ENCODE assay signal across 18 cellular contexts in genomic region chr4:44684648-44685047, GRCh38. TPM values are rescaled to one million over a fixed set of nuclear protein-coding genes. Genes with fewer than 3 reads are reported as not detected.
DNase-seq lines count a peak whose midpoint lies in the region; ATAC-seq and TF ChIP-seq lines count a peak whose summit lies in the region.
"Had no signal": no experiment of that assay in that cellular context is flagged by ENCODE, and none has a peak within 500 bp of the region (broad histone marks: within the 10 kb centered on the region; RNA-seq: fewer than 3 reads in every experiment).

No MANE protein-coding gene starts in this region.

- ATAC-seq in T-helper 17 cell, result no peak
- no peak for ATAC-seq in HG02678 (IDR thresholded peaks at IDR 0.05; ENCODE audit: unreplicated experiment)

- no peaks in the 10 kb centered on the region for H3K9me3 Mint-ChIP-seq in activated naive CD4-positive, alpha-beta T cell treated with anti-CD3 and anti-CD28 coated beads, Interleukin-2, amount 50 U/mL, for 24 hours
- H3K9me3 Mint-ChIP-seq in activated naive CD4-positive, alpha-beta T cell treated with anti-CD3 and anti-CD28 coated beads, Interleukin-2, amount 10 ng/mL, durations not matched to agents 7 days and 5 days, result no peaks in the 10 kb centered on the region
- H3K9me3 Mint-ChIP-seq in endodermal cell (no peaks in the 10 kb centered on the region), progenitor cell of endocrine pancreas (ENCODE audit: low read depth) (no peaks in the 10 kb centered on the region)
- H3K9me3 Mint-ChIP-seq: CD4-positive, CD25-positive, alpha-beta regulatory T cell had no signal

- H3K36me3 Mint-ChIP-seq in activated naive CD4-positive, alpha-beta T cell treated with anti-CD3 and anti-CD28 coated beads, Interleukin-2, amount 50 U/mL, for 24 hours, result peaks cover 27% of the 10 kb centered on the region
- peaks cover 51% of the 10 kb centered on the region for H3K36me3 Mint-ChIP-seq in activated naive CD4-positive, alpha-beta T cell treated with anti-CD3 and anti-CD28 coated beads, Interleukin-2, amount 10 ng/mL, durations not matched to agents 7 days and 5 days
- peaks cover 2% of the 10 kb centered on the region for H3K36me3 Mint-ChIP-seq in T-helper 17 cell (ENCODE audit: low read depth)
- H3K36me3 Mint-ChIP-seq in endodermal cell (ENCODE audit: low read depth), result peaks cover 44% of the 10 kb centered on the region
- H3K36me3 Mint-ChIP-seq in progenitor cell of endocrine pancreas (ENCODE audit: insufficient read depth), result peaks cover 21% of the 10 kb centered on the region

- TF ChIP-seq RAD21 in SK-N-SH (IDR thresholded peaks at IDR 0.05; ENCODE audit: low read length), result no peak

- H3K4me3 Mint-ChIP-seq in activated naive CD4-positive, alpha-beta T cell treated with anti-CD3 and anti-CD28 coated beads, Interleukin-2, amount 50 U/mL, for 24 hours, result no peak overlapping the region
- H3K4me3 Mint-ChIP-seq in activated naive CD4-positive, alpha-beta T cell treated with anti-CD3 and anti-CD28 coated beads, Interleukin-2, amount 10 ng/mL, durations not matched to agents 7 days and 5 days, result no peak overlapping the region
- H3K4me3 Mint-ChIP-seq in T-helper 17 cell (no peak overlapping the region), endodermal cell (peak overlapping the region; percentile 13), progenitor cell of endocrine pancreas (ENCODE audit: low read depth) (no peak overlapping the region)
- H3K4me3 Mint-ChIP-seq: CD4-positive, CD25-positive, alpha-beta regulatory T cell had no signal

- H3K27me3 ChIP-seq in SK-N-SH (ENCODE audit: insufficient read depth) (no peaks in the 10 kb centered on the region), endodermal cell (ENCODE audit: control insufficient read depth, insufficient read depth, low read length, poor library complexity, severe bottlenecking) (no peaks in the 10 kb centered on the region)
- H3K27me3 ChIP-seq: BE2C had no signal

- no peaks in the 10 kb centered on the region for H3K9me2 ChIP-seq in SK-N-SH

- peak overlapping the region; percentile 74 for H3K27ac Mint-ChIP-seq in activated naive CD4-positive, alpha-beta T cell treated with anti-CD3 and anti-CD28 coated beads, Interleukin-2, amount 50 U/mL, for 24 hours
- H3K27ac Mint-ChIP-seq in activated naive CD4-positive, alpha-beta T cell treated with anti-CD3 and anti-CD28 coated beads, Interleukin-2, amount 10 ng/mL, durations not matched to agents 7 days and 5 days, result no peak overlapping the region
- H3K27ac Mint-ChIP-seq in T-helper 17 cell (peak overlapping the region; percentile 21), endodermal cell (no peak overlapping the region), progenitor cell of endocrine pancreas (no peak overlapping the region)

- POLR2A ChIA-PET in SK-N-SH (lab: Yijun Ruan, JAX), result no interaction called here

- no peaks in the 10 kb centered on the region for H3K27me3 Mint-ChIP-seq in activated naive CD4-positive, alpha-beta T cell treated with anti-CD3 and anti-CD28 coated beads, Interleukin-2, amount 50 U/mL, for 24 hours
- no peaks in the 10 kb centered on the region for H3K27me3 Mint-ChIP-seq in activated naive CD4-positive, alpha-beta T cell treated with anti-CD3 and anti-CD28 coated beads, Interleukin-2, amount 10 ng/mL, durations not matched to agents 7 days and 5 days
- H3K27me3 Mint-ChIP-seq in T-helper 17 cell (no peaks in the 10 kb centered on the region), endodermal cell (ENCODE audit: insufficient read depth) (no peaks in the 10 kb centered on the region), progenitor cell of endocrine pancreas (no peaks in the 10 kb centered on the region)
- H3K27me3 Mint-ChIP-seq: CD4-positive, CD25-positive, alpha-beta regulatory T cell had no signal

- WGBS in SK-N-SH (ENCODE audit: low lambda C conversion rate), result 50% methylated on average over 1 of the region's 1 CpG
- 88 to 96% methylated on average over 1 of the region's 1 CpG for WGBS in endodermal cell (ENCODE audit: insufficient coverage in 1 of 2, insufficient read length in 1 of 2), 2 experiments

- TF ChIP-seq EP300 in SK-N-SH (IDR thresholded peaks at IDR 0.05; ENCODE audit: borderline replicate concordance in 1 of 2, low read depth in 1 of 2, low read length in 1 of 2), result peak in 1 of 2 experiments; percentile 69; a peak in 1 of 4 replicates

- peaks cover 3% of the 10 kb centered on the region for H3F3A ChIP-seq in SK-N-SH (replicated peaks; ENCODE audit: insufficient read depth)

- peaks cover 0 to 14% of the 10 kb centered on the region in 2 experiments; a peak in 2 of 4 replicates for H3K4me1 ChIP-seq in SK-N-SH (ENCODE audit: control insufficient read depth in 1 of 2, insufficient read depth in 2 of 2, low read depth in 1 of 2, low read length in 1 of 2)
- H3K4me1 ChIP-seq in endodermal cell (ENCODE audit: control insufficient read depth, insufficient read depth, low read length), result peaks cover 6% of the 10 kb centered on the region
- H3K4me1 ChIP-seq: BE2C, Caco-2 had no signal

- TF ChIP-seq CTCF in SK-N-SH (IDR thresholded peaks at IDR 0.05), result no peak
- no peak for TF ChIP-seq CTCF in endodermal cell (conservative IDR thresholded peaks at IDR 0.05)
- no peak for TF ChIP-seq CTCF in progenitor cell of endocrine pancreas (IDR thresholded peaks at IDR 0.05; ENCODE audit: unreplicated experiment)

- no peaks in the 10 kb centered on the region for H3K9me3 ChIP-seq in SK-N-SH
- H3K9me3 ChIP-seq in T-helper 17 cell (ENCODE audit: control insufficient read depth, low read length, poor library complexity, severe bottlenecking), result no peaks in the 10 kb centered on the region
- no peaks in the 10 kb centered on the region for H3K9me3 ChIP-seq in endodermal cell (ENCODE audit: control insufficient read depth, low read length)
- H3K9me3 ChIP-seq: BE2C, Caco-2, HAP-1 had no signal

- H3K79me2 ChIP-seq in SK-N-SH (ENCODE audit: insufficient read depth), result peaks cover 22% of the 10 kb centered on the region

- peaks cover 67 to 89% of the 10 kb centered on the region in 2 experiments for H3K36me3 ChIP-seq in SK-N-SH (replicated peaks in 1 of 2; ENCODE audit: control insufficient read depth in 1 of 2, insufficient read depth in 2 of 2, low read length in 1 of 2)
- H3K36me3 ChIP-seq in endodermal cell (ENCODE audit: control insufficient read depth, insufficient read depth, low read length), result peaks cover 59% of the 10 kb centered on the region

- H3K4me1 Mint-ChIP-seq in activated naive CD4-positive, alpha-beta T cell treated with anti-CD3 and anti-CD28 coated beads, Interleukin-2, amount 50 U/mL, for 24 hours, result peaks cover 63% of the 10 kb centered on the region
- peaks cover 19% of the 10 kb centered on the region for H3K4me1 Mint-ChIP-seq in activated naive CD4-positive, alpha-beta T cell treated with anti-CD3 and anti-CD28 coated beads, Interleukin-2, amount 10 ng/mL, durations not matched to agents 7 days and 5 days
- peaks cover 8% of the 10 kb centered on the region for H3K4me1 Mint-ChIP-seq in T-helper 17 cell
- peaks cover 23% of the 10 kb centered on the region for H3K4me1 Mint-ChIP-seq in endodermal cell
- H3K4me1 Mint-ChIP-seq in progenitor cell of endocrine pancreas (ENCODE audit: low read depth), result peaks cover 8% of the 10 kb centered on the region

- CTCF ChIA-PET in activated naive CD4-positive, alpha-beta T cell treated with anti-CD3 and anti-CD28 coated beads, Interleukin-2, amount 10 ng/mL, durations not matched to agents 7 days and 5 days (lab: Charles Lee), result interaction anchor here (1.2 kb wide), 1 partner anchor 9 kb away, joined by 3 read pairs; no protein-coding TSS in a partner anchor
- CTCF ChIA-PET in SK-N-SH (lab: Yijun Ruan, JAX), result no interaction called here

- H3K9ac ChIP-seq in SK-N-SH (no peak overlapping the region), endodermal cell (ENCODE audit: extremely low read depth, low read length, poor library complexity, severe bottlenecking) (no peak overlapping the region)
- H3K9ac ChIP-seq: GM23248 had no signal

- no peak for DNase-seq in activated naive CD4-positive, alpha-beta T cell treated with anti-CD3 and anti-CD28 coated beads, Interleukin-2, amount 10 ng/mL, durations not matched to agents 7 days and 5 days
- DNase-seq in SK-N-SH (no peak), T-helper 17 cell (no peak), endodermal cell (no peak), progenitor cell of endocrine pancreas (ENCODE audit: low spot score, unreplicated experiment) (no peak)
- DNase-seq: ACHN; BE2C; C1 segment of cervical spinal cord; Caco-2; CD4-positive, CD25-positive, alpha-beta regulatory T cell; GDM1; GM23248 had no signal

- H4K20me1 ChIP-seq in SK-N-SH (ENCODE audit: insufficient read depth), result no peaks in the 10 kb centered on the region

- H3K4me3 ChIP-seq in SK-N-SH (ENCODE audit: low read depth in 2 of 2, low read length in 1 of 2), result no peak overlapping the region
- peak overlapping the region; percentile 54 for H3K4me3 ChIP-seq in endodermal cell (ENCODE audit: low read length)
- H3K4me3 ChIP-seq: GM23248, HAP-1 had no signal

- H2AFZ ChIP-seq in SK-N-SH (ENCODE audit: low read depth), result no peak overlapping the region
- H2AFZ ChIP-seq: GM23248 had no signal

- H3K27ac ChIP-seq in SK-N-SH (ENCODE audit: low read depth in 2 of 2, low read length in 1 of 2) (peak overlapping the region in 1 of 2 experiments; percentile 71; a peak in 2 of 4 replicates), endodermal cell (ENCODE audit: low read depth, low read length) (no peak overlapping the region)
- H3K27ac ChIP-seq: GM23248 had no signal

- no peak overlapping the region for H3K4me2 ChIP-seq in SK-N-SH

TF ChIP-seq in SK-N-SH, 30 proteins besides CTCF, POLR2A, EP300 and RAD21 (continues in another document):
- TF ChIP-seq GATA2 (CRISPR knock-in tag; IDR thresholded peaks at IDR 0.05), result peak; percentile 52

RNA-seq across cellular contexts. Expression of gene GUF1, which starts 6.4 kb away (rescaled TPM):
- polyA plus RNA-seq in SK-N-SH (2012; rRNA removed), result 6.3 and 8.4 TPM in 2 replicates
- polyA plus RNA-seq in SK-N-SH (2012; cell fraction: cytosol; rRNA removed), result 7.6 and 9.1 TPM in 2 replicates
- polyA plus RNA-seq in SK-N-SH (2012; cell fraction: nucleus; rRNA removed), result 5.8 and 14.6 TPM in 2 replicates
- total RNA-seq in T-helper 17 cell (10 to 100 TPM; 15.7 to 19.3 TPM), endodermal cell (10 to 100 TPM; 42.8 to 43.7 TPM), progenitor cell of endocrine pancreas (26.0 and 29.3 TPM in 2 replicates)
- polyA plus RNA-seq in endodermal cell (2013, experiment 1 of 2), result 27.4 TPM
- polyA plus RNA-seq in endodermal cell (2013, experiment 2 of 2), result 25.3 TPM

RNA-seq across cellular contexts. Expression of gene YIPF7, which starts 33.2 kb away (rescaled TPM):
- not detected in 2 replicates for polyA plus RNA-seq in SK-N-SH (2012; rRNA removed)
- 0.04 TPM in 1 of 2 replicates, not detected in the other for polyA plus RNA-seq in SK-N-SH (2012; cell fraction: cytosol; rRNA removed)
- polyA plus RNA-seq in SK-N-SH (2012; cell fraction: nucleus; rRNA removed), result 0.08 TPM in 1 of 2 replicates, not detected in the other
- not detected for total RNA-seq in T-helper 17 cell
- not detected for total RNA-seq in endodermal cell
- polyA plus RNA-seq in endodermal cell (2013, experiment 1 of 2), result not detected
- polyA plus RNA-seq in endodermal cell (2013, experiment 2 of 2), result not detected
- total RNA-seq in progenitor cell of endocrine pancreas, result 0.36 and 0.46 TPM in 2 replicates
- total RNA-seq: Caco-2; CD4-positive, CD25-positive, alpha-beta regulatory T cell; Daoy; GM23248; H4; HT-29 had no signal
- polyA plus RNA-seq: CD4-positive, CD25-positive, alpha-beta regulatory T cell; GM23248 had no signal

RNA-seq across cellular contexts. Expression of gene GNPDA2, which starts 41.7 kb away (rescaled TPM):
- 7.8 and 11.4 TPM in 2 replicates for polyA plus RNA-seq in SK-N-SH (2012; rRNA removed)
- 13.9 and 17.4 TPM in 2 replicates for polyA plus RNA-seq in SK-N-SH (2012; cell fraction: cytosol; rRNA removed)
- 3.5 and 8.0 TPM in 2 replicates for polyA plus RNA-seq in SK-N-SH (2012; cell fraction: nucleus; rRNA removed)
- 1 to 10 TPM; 7.6 to 8.4 TPM for total RNA-seq in T-helper 17 cell
- total RNA-seq in endodermal cell, result 10 to 100 TPM in 1 of 2 donors, 1 to 10 TPM in 1; 7.2 to 10.2 TPM
- 14.1 TPM for polyA plus RNA-seq in endodermal cell (2013, experiment 1 of 2)
- 16.0 TPM for polyA plus RNA-seq in endodermal cell (2013, experiment 2 of 2)
- total RNA-seq in progenitor cell of endocrine pancreas, result 8.8 and 10.5 TPM in 2 replicates

Comparison
In these comparisons a context has a peak if more than half of its experiments do, and no peak if none do; other contexts are left out.
1. H3K27ac Mint-ChIP-seq: peak in activated naive CD4-positive, alpha-beta T cell treated with anti-CD3 and anti-CD28 coated beads, Interleukin-2, amount 50 U/mL, for 24 hours (single experiment) and T-helper 17 cell (single experiment); none in activated naive CD4-positive, alpha-beta T cell treated with anti-CD3 and anti-CD28 coated beads, Interleukin-2, amount 10 ng/mL, durations not matched to agents 7 days and 5 days (single experiment), endodermal cell (single experiment) and progenitor cell of endocrine pancreas (single experiment).